ENCODE assay signal across 14 cellular contexts in genomic region chr3:144104679-144105078, GRCh38.
DNase-seq lines count a peak whose midpoint lies in the region; ATAC-seq and TF ChIP-seq lines count a peak whose summit lies in the region.
"Had no signal": no experiment of that assay in that cellular context is flagged by ENCODE, and none has a peak within 500 bp of the region (broad histone marks: within the 10 kb centered on the region; RNA-seq: fewer than 3 reads in every experiment).

No MANE protein-coding gene starts in this region.

- H3K36me3 Mint-ChIP-seq in chondrocyte (ENCODE audit: low read depth) = no peaks in the 10 kb centered on the region
- H3K36me3 Mint-ChIP-seq: CD4-positive, CD25-positive, alpha-beta regulatory T cell had no signal

- no peak overlapping the region for H4K8ac ChIP-seq in neuronal stem cell (ENCODE audit: low read depth, low read length)

- no peak overlapping the region for H3K9ac ChIP-seq in neuronal stem cell (ENCODE audit: low read depth, low read length, poor library complexity)
- H3K9ac ChIP-seq: BLaER1 had no signal

- DNase-seq in NCI-H1417 (lab: John Stamatoyannopoulos, UW) (peak in 2 of 3 experiments; percentile 31 to 62), NCI-H1417 treated with DMSO at 0.1 percent for 48 hours (lab: John Stamatoyannopoulos, UW) (no peak), NCI-H1105 treated with DMSO at 0.1 percent for 48 hours (lab: John Stamatoyannopoulos, UW) (peak; percentile 70), chondrocyte (ENCODE audit: low spot score) (no peak), neuronal stem cell (ENCODE audit: low spot score) (no peak), head of caudate nucleus (no peak)
- DNase-seq: 8988T; AML-193; CD4-positive, CD25-positive, alpha-beta regulatory T cell; DND-41; GDM1 had no signal

- no peaks in the 10 kb centered on the region for H3K9me3 Mint-ChIP-seq in chondrocyte (ENCODE audit: low read depth)
- H3K9me3 Mint-ChIP-seq: CD4-positive, CD25-positive, alpha-beta regulatory T cell had no signal

- no peak overlapping the region for H2AFZ ChIP-seq in neuronal stem cell (ENCODE audit: low read length)

- H3K4me3 ChIP-seq in neuronal stem cell (ENCODE audit: low read length in 2 of 2) = no peak overlapping the region
- H3K4me3 ChIP-seq: BLaER1, HAP-1 had no signal

- no peak overlapping the region for H2BK15ac ChIP-seq in neuronal stem cell (ENCODE audit: low read length)

- H2BK120ac ChIP-seq in neuronal stem cell (ENCODE audit: low read depth, low read length) = no peak overlapping the region

- intact Hi-C loops in head of caudate nucleus (cut with DNase I) = no loop called here

- H3K4me1 ChIP-seq in neuronal stem cell (ENCODE audit: control insufficient read depth in 2 of 2, insufficient read depth in 1 of 2, low read depth in 1 of 2, low read length in 2 of 2) = peaks cover 7 to 10% of the 10 kb centered on the region in 2 donors
- H3K4me1 ChIP-seq: BLaER1 had no signal

- no peaks in the 10 kb centered on the region for H3K27me3 Mint-ChIP-seq in chondrocyte (ENCODE audit: low read depth)

- H3K9me3 ChIP-seq in neuronal stem cell (replicated peaks in 1 of 2; ENCODE audit: control insufficient read depth in 2 of 2, insufficient read depth in 1 of 2, low read depth in 1 of 2, low read length in 2 of 2) = peaks cover 4 to 5% of the 10 kb centered on the region in 2 donors
- H3K9me3 ChIP-seq: HAP-1 had no signal

- peaks cover 0 to 2% of the 10 kb centered on the region in 2 donors for H3K36me3 ChIP-seq in neuronal stem cell (replicated peaks in 1 of 2; ENCODE audit: control insufficient read depth in 2 of 2, insufficient read depth in 2 of 2, low read length in 2 of 2)
- H3K36me3 ChIP-seq: BLaER1, HAP-1 had no signal

- H2AK5ac ChIP-seq in neuronal stem cell (ENCODE audit: low read depth, low read length) = no peak overlapping the region

- H3K27me3 ChIP-seq in neuronal stem cell (ENCODE audit: control insufficient read depth in 3 of 3, insufficient read depth in 3 of 3, low read depth in 1 of 3, low read length in 3 of 3) = no peaks in the 10 kb centered on the region
- H3K27me3 ChIP-seq: BLaER1 had no signal

- no peak overlapping the region for H3K18ac ChIP-seq in neuronal stem cell (ENCODE audit: low read length)

- no peak for TF ChIP-seq CTCF in chondrocyte (IDR thresholded peaks at IDR 0.05)

- H3K4me2 ChIP-seq in neuronal stem cell (ENCODE audit: insufficient read depth, low read length, poor library complexity, severe bottlenecking) = no peak overlapping the region
- H3K4me2 ChIP-seq: BLaER1 had no signal

- no peak overlapping the region for H2BK12ac ChIP-seq in neuronal stem cell (ENCODE audit: low read length)

- H3K79me1 ChIP-seq in neuronal stem cell (ENCODE audit: low read depth, low read length) = no peaks in the 10 kb centered on the region

- peak overlapping the region; percentile 48 for H3K27ac ChIP-seq in neuronal stem cell (replicated peaks; ENCODE audit: low read length)
- H3K27ac ChIP-seq: BLaER1 had no signal

- peak overlapping the region; percentile 41 for H3K27ac Mint-ChIP-seq in chondrocyte (ENCODE audit: unreplicated experiment)
- H3K27ac Mint-ChIP-seq: CD4-positive, CD25-positive, alpha-beta regulatory T cell had no signal

- H3K14ac ChIP-seq in neuronal stem cell (ENCODE audit: low read length) = no peak overlapping the region

- no peak overlapping the region for H4K91ac ChIP-seq in neuronal stem cell (ENCODE audit: low read depth, low read length, poor library complexity)

- no peak overlapping the region for H3K4me3 Mint-ChIP-seq in chondrocyte (ENCODE audit: unreplicated experiment)
- H3K4me3 Mint-ChIP-seq: CD4-positive, CD25-positive, alpha-beta regulatory T cell had no signal

- ATAC-seq in GM19328 (IDR thresholded peaks at IDR 0.05; ENCODE audit: unreplicated experiment) = no peak

- no peak overlapping the region for H3K23ac ChIP-seq in neuronal stem cell (ENCODE audit: low read depth, low read length, poor library complexity)

- H2BK5ac ChIP-seq in neuronal stem cell (ENCODE audit: low read length) = no peak overlapping the region

- peaks cover 39% of the 10 kb centered on the region for H3K4me1 Mint-ChIP-seq in chondrocyte (ENCODE audit: low read depth)
- H3K4me1 Mint-ChIP-seq: CD4-positive, CD25-positive, alpha-beta regulatory T cell had no signal

- no CpG with 5 or more reads among the region's 1 CpG for WGBS in neuronal stem cell (ENCODE audit: extremely low coverage in 2 of 2, insufficient read length in 2 of 2, insufficient replicate concordance in 1 of 2), 2 donors

- H3K4ac ChIP-seq in neuronal stem cell (ENCODE audit: low read length) = no peak overlapping the region

Comparison
In these comparisons a context has a peak if more than half of its experiments do, and no peak if none do; other contexts are left out.
1. DNase-seq: peak in NCI-H1417 (2 of 3) and NCI-H1105 treated with DMSO at 0.1 percent for 48 hours (single experiment); none in NCI-H1417 treated with DMSO at 0.1 percent for 48 hours (single experiment), chondrocyte (single experiment), neuronal stem cell (single experiment) and head of caudate nucleus (0 of 42).